ENCODE assay signal across 11 cellular contexts in the genomic region with DNA sequence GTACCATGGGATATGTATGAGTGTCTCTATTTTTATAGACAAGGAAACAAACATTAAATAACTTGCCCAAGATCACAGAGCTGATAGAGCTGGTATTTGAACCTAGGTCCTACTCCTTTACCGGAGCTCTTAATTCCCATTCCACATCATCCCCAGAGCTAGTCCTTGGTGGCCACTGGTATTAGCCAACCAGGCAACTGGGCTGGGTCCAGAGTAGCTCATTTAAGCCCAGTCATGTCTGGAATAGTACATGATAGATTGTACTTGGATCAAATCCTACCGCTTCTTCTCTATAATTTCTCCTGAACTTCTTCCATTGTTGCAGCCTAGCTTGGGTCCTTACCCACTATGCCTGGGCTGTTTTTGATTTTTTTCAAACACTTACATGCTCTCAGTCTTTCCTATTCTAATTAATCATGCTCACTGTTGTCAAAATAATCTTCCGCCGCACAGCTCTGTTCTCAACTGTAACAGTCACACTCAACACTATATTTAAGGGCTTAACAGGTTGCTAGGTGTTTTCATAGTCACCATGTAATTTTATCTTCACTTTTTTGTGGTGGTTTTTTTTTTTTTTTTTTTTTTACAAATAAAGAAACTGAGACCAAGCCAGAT.
DNase-seq lines count a peak whose midpoint lies in the region; ATAC-seq and TF ChIP-seq lines count a peak whose summit lies in the region.
"Had no signal": no experiment of that assay in that cellular context is flagged by ENCODE, and none has a peak within 500 bp of the region (broad histone marks: within the 10 kb centered on the region; RNA-seq: fewer than 3 reads in every experiment).

No MANE protein-coding gene starts in this region.

- H3K27ac ChIP-seq in DND-41 (ENCODE audit: low read length) (peak overlapping the region; percentile 55), KOPT-K1 (ENCODE audit: low read depth, low read length, poor library complexity, severe bottlenecking) (peak overlapping the region; percentile 32), colonic mucosa (peak overlapping the region; percentile 20), gastrocnemius medialis (peak overlapping the region; percentile 41 to 69 (median 51))

- peaks cover 20% of the 10 kb centered on the region for H3K4me1 ChIP-seq in DND-41 (ENCODE audit: insufficient read depth, low read length)
- no peaks in the 10 kb centered on the region for H3K4me1 ChIP-seq in colonic mucosa
- H3K4me1 ChIP-seq in gastrocnemius medialis = peaks cover 0 to 11% of the 10 kb centered on the region in 2 donors
- H3K4me1 ChIP-seq: HAP-1 had no signal

- H3K79me2 ChIP-seq in DND-41 (ENCODE audit: insufficient read depth, low read length) = no peaks in the 10 kb centered on the region

- no peak overlapping the region for H3K4me2 ChIP-seq in DND-41 (ENCODE audit: insufficient read depth, low read length)

- no peaks in the 10 kb centered on the region for H3K36me3 ChIP-seq in DND-41 (ENCODE audit: insufficient read depth, low read length)
- H3K36me3 ChIP-seq in KOPT-K1 (ENCODE audit: insufficient read depth, low read length) = no peaks in the 10 kb centered on the region
- H3K36me3 ChIP-seq in colonic mucosa = no peaks in the 10 kb centered on the region
- no peaks in the 10 kb centered on the region for H3K36me3 ChIP-seq in gastrocnemius medialis
- H3K36me3 ChIP-seq: brain microvascular endothelial cell, HAP-1 had no signal

- peak overlapping the region; percentile 56 for H2AFZ ChIP-seq in DND-41 (ENCODE audit: low read depth, low read length)

- intact Hi-C loops in colonic mucosa (cut with DNase I) (no loop called here), gastrocnemius medialis (cut with DNase I; ENCODE audit: low total_unique reads) (no loop called here)

- no peaks in the 10 kb centered on the region for H4K20me1 ChIP-seq in DND-41 (ENCODE audit: insufficient read depth, low read length)

- in situ Hi-C loops in gastrocnemius medialis (cut with MboI; ENCODE audit: low sequenced_read_pairs in 4 of 4) = no loop called here

- H3K9ac ChIP-seq in DND-41 (ENCODE audit: low read depth, low read length) (no peak overlapping the region), colonic mucosa (ENCODE audit: low read depth in 2 of 2, low read length in 2 of 2) (no peak overlapping the region)

- TF ChIP-seq CTCF in DND-41 (IDR thresholded peaks at IDR 0.05; ENCODE audit: borderline replicate concordance, extremely low read depth, low read length, poor library complexity, severe bottlenecking) (no peak), colonic mucosa (IDR thresholded peaks at IDR 0.05) (no peak), gastrocnemius medialis (IDR thresholded peaks at IDR 0.05 in 4 of 5, conservative IDR thresholded peaks at IDR 0.05 in 1 of 5) (no peak)

- no peaks in the 10 kb centered on the region for H3K9me3 ChIP-seq in DND-41 (ENCODE audit: insufficient read depth, low read length, severe bottlenecking)
- no peaks in the 10 kb centered on the region for H3K9me3 ChIP-seq in KOPT-K1 (ENCODE audit: insufficient read depth, low read length, poor library complexity, severe bottlenecking)
- no peaks in the 10 kb centered on the region for H3K9me3 ChIP-seq in colonic mucosa
- no peaks in the 10 kb centered on the region for H3K9me3 ChIP-seq in gastrocnemius medialis
- H3K9me3 ChIP-seq: HAP-1 had no signal

- H3K27me3 ChIP-seq in DND-41 (ENCODE audit: insufficient read depth, low read length, poor library complexity) (no peaks in the 10 kb centered on the region), colonic mucosa (no peaks in the 10 kb centered on the region), gastrocnemius medialis (no peaks in the 10 kb centered on the region)
- H3K27me3 ChIP-seq: brain microvascular endothelial cell had no signal

- no peak for DNase-seq in DND-41
- DNase-seq in colonic mucosa = no peak
- DNase-seq in gastrocnemius medialis = no peak
- DNase-seq in activated CD4-positive, alpha-beta T cell treated with anti-CD3 and anti-CD28 coated beads for 1 hour = no peak
- no peak for DNase-seq in stimulated activated naive CD4-positive, alpha-beta T cell treated with Interleukin-2 at 50 U/mL for 16 hours (lab: John Stamatoyannopoulos, UW)
- DNase-seq: NCI-H1694, NCI-H526 had no signal

- TF ChIP-seq POLR2A in gastrocnemius medialis (IDR thresholded peaks at IDR 0.05) = no peak

- ATAC-seq in DND-41 (ENCODE audit: insufficient read depth, low read depth) (no peak), gastrocnemius medialis (no peak), GM18873 (IDR thresholded peaks at IDR 0.05; ENCODE audit: low FRiP score, unreplicated experiment) (no peak)

- no peak overlapping the region for H3K4me3 ChIP-seq in DND-41 (ENCODE audit: low read depth in 1 of 2, low read length in 2 of 2)
- no peak overlapping the region for H3K4me3 ChIP-seq in colonic mucosa
- no peak overlapping the region for H3K4me3 ChIP-seq in gastrocnemius medialis
- H3K4me3 ChIP-seq: HAP-1 had no signal
